In genomic region chr6:30325873-30326445, GRCh38 we compare ENCODE assay signal across 8 cellular contexts. TPM values are rescaled to one million over a fixed set of nuclear protein-coding genes. Genes with fewer than 3 reads are reported as not detected.
DNase-seq lines count a peak whose midpoint lies in the region; ATAC-seq and TF ChIP-seq lines count a peak whose summit lies in the region.

No MANE protein-coding gene starts in this region.

- H3K4me1 Mint-ChIP-seq in T-helper 2 cell treated with Interferon-gamma antibody and Interleukin-4, amounts not matched to agents 5 μg/mL and 100 μg/mL, for 36 hours (ENCODE audit: low read depth) = peaks cover 49% of the 10 kb centered on the region
- H3K4me1 Mint-ChIP-seq in chondrocyte (ENCODE audit: low read depth) (peaks cover 63% of the 10 kb centered on the region), memory B cell (peaks cover 40% of the 10 kb centered on the region)

- peak; percentile 9 for DNase-seq in GM04504 (ENCODE audit: low read depth)
- DNase-seq in NCI-H1105 treated with DMSO at 0.1 percent for 48 hours (lab: John Stamatoyannopoulos, UW) = peak; percentile 73
- no peak for DNase-seq in T-helper 2 cell treated with Interferon-gamma antibody and Interleukin-4, amounts not matched to agents 5 μg/mL and 100 μg/mL, for 36 hours (ENCODE audit: low spot score)
- DNase-seq in chondrocyte (ENCODE audit: low spot score) = no peak
- peak in 1 of 2 donors; percentile 49 for DNase-seq in memory B cell (ENCODE audit: low spot score in 2 of 2)
- peak; percentile 19 for DNase-seq in stimulated activated CD8-positive, alpha-beta memory T cell treated with anti-CD3 and anti-CD28 coated beads, Interleukin-15, amount 100 ng/mL, for 1 hour (ENCODE audit: low read depth)

- peak overlapping the region; percentile 91 for H3K4me3 Mint-ChIP-seq in T-helper 2 cell treated with Interferon-gamma antibody and Interleukin-4, amounts not matched to agents 5 μg/mL and 100 μg/mL, for 36 hours
- H3K4me3 Mint-ChIP-seq in chondrocyte (ENCODE audit: unreplicated experiment) = peak overlapping the region; percentile 98
- peak overlapping the region; percentile 95 for H3K4me3 Mint-ChIP-seq in memory B cell

- peaks cover 24% of the 10 kb centered on the region for H3K36me3 Mint-ChIP-seq in T-helper 2 cell treated with Interferon-gamma antibody and Interleukin-4, amounts not matched to agents 5 μg/mL and 100 μg/mL, for 36 hours (ENCODE audit: low read depth)
- H3K36me3 Mint-ChIP-seq in chondrocyte (ENCODE audit: low read depth) = peaks cover 11% of the 10 kb centered on the region
- H3K36me3 Mint-ChIP-seq in memory B cell = peaks cover 11% of the 10 kb centered on the region

- ATAC-seq in HG02588 (IDR thresholded peaks at IDR 0.05; ENCODE audit: unreplicated experiment) (peak; percentile 52), memory B cell (ENCODE audit: low read depth) (peak; percentile 8), HG03457 (IDR thresholded peaks at IDR 0.05; ENCODE audit: unreplicated experiment) (no peak)

- H3K27ac Mint-ChIP-seq in T-helper 2 cell treated with Interferon-gamma antibody and Interleukin-4, amounts not matched to agents 5 μg/mL and 100 μg/mL, for 36 hours = peak overlapping the region; percentile 99
- H3K27ac Mint-ChIP-seq in chondrocyte (ENCODE audit: unreplicated experiment) (peak overlapping the region; percentile 99), memory B cell (peak overlapping the region; percentile 99)

- no peaks in the 10 kb centered on the region for H3K9me3 Mint-ChIP-seq in T-helper 2 cell treated with Interferon-gamma antibody and Interleukin-4, amounts not matched to agents 5 μg/mL and 100 μg/mL, for 36 hours
- H3K9me3 Mint-ChIP-seq in chondrocyte (ENCODE audit: low read depth) (no peaks in the 10 kb centered on the region), memory B cell (no peaks in the 10 kb centered on the region)

- no peaks in the 10 kb centered on the region for H3K27me3 Mint-ChIP-seq in T-helper 2 cell treated with Interferon-gamma antibody and Interleukin-4, amounts not matched to agents 5 μg/mL and 100 μg/mL, for 36 hours (ENCODE audit: low read depth)
- no peaks in the 10 kb centered on the region for H3K27me3 Mint-ChIP-seq in chondrocyte (ENCODE audit: low read depth)
- H3K27me3 Mint-ChIP-seq in memory B cell = no peaks in the 10 kb centered on the region

- TF ChIP-seq CTCF in chondrocyte (IDR thresholded peaks at IDR 0.05) = no peak

RNA-seq across cellular contexts. Expression of gene TRIM39, which starts 0.8 kb away (rescaled TPM):
- 12.5 to 14.8 TPM (median 13.7 TPM) in 3 replicates for total RNA-seq in chondrocyte

RNA-seq across cellular contexts. Expression of gene RPP21, which starts 19.0 kb away (rescaled TPM):
- 38.4 to 41.8 TPM (median 39.7 TPM) in 3 replicates for total RNA-seq in chondrocyte

Comparison
In these comparisons a context has a peak if more than half of its experiments do, and no peak if none do; other contexts are left out.
1. DNase-seq: peak in GM04504 (single experiment), NCI-H1105 treated with DMSO at 0.1 percent for 48 hours (single experiment) and stimulated activated CD8-positive, alpha-beta memory T cell treated with anti-CD3 and anti-CD28 coated beads, Interleukin-15, amount 100 ng/mL, for 1 hour (single experiment); none in T-helper 2 cell treated with Interferon-gamma antibody and Interleukin-4, amounts not matched to agents 5 μg/mL and 100 μg/mL, for 36 hours (single experiment) and chondrocyte (single experiment).
2. Peak in every context shown above with its lines, with median percentiles within 50 percentile points of each other: H3K27ac Mint-ChIP-seq and H3K4me3 Mint-ChIP-seq.